1 cellular context compared by ENCODE assay signal in the genomic region with DNA sequence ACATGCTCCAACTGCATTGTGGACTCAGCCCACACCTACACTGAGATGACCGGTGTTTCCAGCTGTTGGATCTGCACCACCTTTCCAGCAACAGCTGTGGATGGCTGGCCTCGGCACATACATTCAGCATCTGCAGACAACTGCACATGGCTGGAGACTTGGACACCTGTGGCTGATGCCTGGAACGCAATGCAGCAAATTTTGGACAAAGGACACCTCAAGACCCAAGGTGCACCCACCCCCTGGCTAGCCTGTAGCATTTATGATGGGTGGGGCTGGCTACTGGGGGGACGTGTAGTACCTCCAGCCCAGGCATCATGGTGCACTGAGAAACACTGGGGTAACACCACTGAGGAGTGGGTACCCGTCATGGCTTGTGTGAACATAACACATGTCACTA.
TF ChIP-seq lines count a peak whose summit lies in the region.

No MANE protein-coding gene starts in this region.

TF ChIP-seq in IMR-90, 13 proteins besides CTCF, POLR2A, EP300 and RAD21 (continued from another document):
- TF ChIP-seq ELK1 (IDR thresholded peaks at IDR 0.05; ENCODE audit: borderline replicate concordance, low read depth, low read length) (no peak), CEBPB (IDR thresholded peaks at IDR 0.05; ENCODE audit: low read depth, low read length) (no peak), MAZ (IDR thresholded peaks at IDR 0.05; ENCODE audit: borderline replicate concordance, low read depth, low read length) (no peak), RFX5 (IDR thresholded peaks at IDR 0.05; ENCODE audit: low read depth, low read length) (no peak)
TF ChIP-seq in IMR-90: peak in this region for 0.
